Comparison of ENCODE assay signal across 1 cellular context in the genomic region with DNA sequence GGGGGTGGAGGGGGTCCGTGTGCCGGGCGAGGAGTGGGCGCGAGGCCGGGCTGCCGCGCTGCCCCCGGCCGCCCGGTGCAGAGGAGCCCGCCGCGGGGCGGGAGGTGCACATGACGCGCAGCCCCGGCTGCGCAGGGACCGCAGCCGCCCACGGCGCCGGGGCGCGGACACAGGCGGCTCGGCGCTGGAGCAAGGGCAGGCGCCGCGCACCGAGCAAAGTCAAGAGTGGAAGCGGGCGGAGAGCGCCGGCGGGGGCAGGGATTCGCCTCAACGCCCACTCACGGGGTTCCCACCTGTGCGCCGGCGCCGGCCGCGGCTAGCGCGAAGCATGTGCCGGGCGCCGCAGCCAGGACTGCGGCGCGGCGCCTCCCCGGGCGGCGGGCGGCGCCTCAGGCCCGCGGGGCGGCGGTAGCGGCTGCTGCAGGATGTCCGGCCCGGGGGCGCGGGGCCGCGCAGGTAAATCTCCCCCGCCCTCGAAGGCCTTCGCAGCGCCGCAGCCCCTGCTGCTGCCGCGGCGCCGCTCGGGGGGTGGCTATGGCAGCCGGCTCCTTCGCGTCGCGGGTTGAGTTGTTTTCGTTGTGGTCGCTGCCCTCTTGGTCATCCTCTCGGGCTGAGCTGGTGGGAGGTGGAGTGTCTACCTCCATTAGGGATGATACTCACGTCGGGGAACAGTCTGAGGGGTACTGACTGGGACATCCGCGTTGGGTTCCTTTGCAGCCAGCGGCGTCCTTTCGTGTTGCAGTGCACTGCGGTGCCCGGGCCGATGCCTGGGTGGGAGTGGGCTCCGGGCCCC.
A peak's percentile ranks its signal among the peaks of the same experiment; 100 is the strongest.
TF ChIP-seq lines count a peak whose summit lies in the region.

No MANE protein-coding gene starts in this region.

TF ChIP-seq in HEK293, 187 proteins besides CTCF, POLR2A, EP300 and RAD21 (continued from another document):
- TF ChIP-seq ZNF76 (tag by site-specific recombination; IDR thresholded peaks at IDR 0.05; ENCODE audit: borderline replicate concordance, low read depth) (no peak), ZNF830 (tag by site-specific recombination; IDR thresholded peaks at IDR 0.05; ENCODE audit: low read depth) (no peak), TRIM28 (IDR thresholded peaks at IDR 0.05; ENCODE audit: borderline replicate concordance, low read length) (no peak), GLIS2 (tag by site-specific recombination; IDR thresholded peaks at IDR 0.05) (peak; percentile 56; the same call in 1 of the 2 replicates), ZBTB8A (tag by site-specific recombination; IDR thresholded peaks at IDR 0.05) (0 out of 2 replicates have a peak, but pooled peaks have one; percentile 12), ZNF433 (tag by site-specific recombination; IDR thresholded peaks at IDR 0.05; ENCODE audit: low read depth) (no peak), ZNF792 (tag by site-specific recombination; IDR thresholded peaks at IDR 0.05) (no peak), ZNF335 (tag by site-specific recombination; conservative IDR thresholded peaks at IDR 0.05) (peak; percentile 71), GLIS1 (tag by site-specific recombination; IDR thresholded peaks at IDR 0.05) (peak; percentile 34), ZFHX2 (tag by site-specific recombination; conservative IDR thresholded peaks at IDR 0.05) (peak; percentile 40; the same call in 1 of the 2 replicates), ZNF473 (tag by site-specific recombination; IDR thresholded peaks at IDR 0.05) (no peak)
- TF ChIP-seq, protein P1, sequence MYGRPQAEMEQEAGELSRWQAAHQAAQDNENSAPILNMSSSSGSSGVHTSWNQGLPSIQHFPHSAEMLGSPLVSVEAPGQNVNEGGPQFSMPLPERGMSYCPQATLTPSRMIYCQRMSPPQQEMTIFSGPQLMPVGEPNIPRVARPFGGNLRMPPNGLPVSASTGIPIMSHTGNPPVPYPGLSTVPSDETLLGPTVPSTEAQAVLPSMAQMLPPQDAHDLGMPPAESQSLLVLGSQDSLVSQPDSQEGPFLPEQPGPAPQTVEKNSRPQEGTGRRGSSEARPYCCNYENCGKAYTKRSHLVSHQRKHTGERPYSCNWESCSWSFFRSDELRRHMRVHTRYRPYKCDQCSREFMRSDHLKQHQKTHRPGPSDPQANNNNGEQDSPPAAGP (tag by site-specific recombination; IDR thresholded peaks at IDR 0.05): no peak
- TF ChIP-seq, protein P2, sequence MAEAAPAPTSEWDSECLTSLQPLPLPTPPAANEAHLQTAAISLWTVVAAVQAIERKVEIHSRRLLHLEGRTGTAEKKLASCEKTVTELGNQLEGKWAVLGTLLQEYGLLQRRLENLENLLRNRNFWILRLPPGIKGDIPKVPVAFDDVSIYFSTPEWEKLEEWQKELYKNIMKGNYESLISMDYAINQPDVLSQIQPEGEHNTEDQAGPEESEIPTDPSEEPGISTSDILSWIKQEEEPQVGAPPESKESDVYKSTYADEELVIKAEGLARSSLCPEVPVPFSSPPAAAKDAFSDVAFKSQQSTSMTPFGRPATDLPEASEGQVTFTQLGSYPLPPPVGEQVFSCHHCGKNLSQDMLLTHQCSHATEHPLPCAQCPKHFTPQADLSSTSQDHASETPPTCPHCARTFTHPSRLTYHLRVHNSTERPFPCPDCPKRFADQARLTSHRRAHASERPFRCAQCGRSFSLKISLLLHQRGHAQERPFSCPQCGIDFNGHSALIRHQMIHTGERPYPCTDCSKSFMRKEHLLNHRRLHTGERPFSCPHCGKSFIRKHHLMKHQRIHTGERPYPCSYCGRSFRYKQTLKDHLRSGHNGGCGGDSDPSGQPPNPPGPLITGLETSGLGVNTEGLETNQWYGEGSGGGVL (tag by site-specific recombination; IDR thresholded peaks at IDR 0.05): peak; percentile 66
- TF ChIP-seq, protein P3, sequence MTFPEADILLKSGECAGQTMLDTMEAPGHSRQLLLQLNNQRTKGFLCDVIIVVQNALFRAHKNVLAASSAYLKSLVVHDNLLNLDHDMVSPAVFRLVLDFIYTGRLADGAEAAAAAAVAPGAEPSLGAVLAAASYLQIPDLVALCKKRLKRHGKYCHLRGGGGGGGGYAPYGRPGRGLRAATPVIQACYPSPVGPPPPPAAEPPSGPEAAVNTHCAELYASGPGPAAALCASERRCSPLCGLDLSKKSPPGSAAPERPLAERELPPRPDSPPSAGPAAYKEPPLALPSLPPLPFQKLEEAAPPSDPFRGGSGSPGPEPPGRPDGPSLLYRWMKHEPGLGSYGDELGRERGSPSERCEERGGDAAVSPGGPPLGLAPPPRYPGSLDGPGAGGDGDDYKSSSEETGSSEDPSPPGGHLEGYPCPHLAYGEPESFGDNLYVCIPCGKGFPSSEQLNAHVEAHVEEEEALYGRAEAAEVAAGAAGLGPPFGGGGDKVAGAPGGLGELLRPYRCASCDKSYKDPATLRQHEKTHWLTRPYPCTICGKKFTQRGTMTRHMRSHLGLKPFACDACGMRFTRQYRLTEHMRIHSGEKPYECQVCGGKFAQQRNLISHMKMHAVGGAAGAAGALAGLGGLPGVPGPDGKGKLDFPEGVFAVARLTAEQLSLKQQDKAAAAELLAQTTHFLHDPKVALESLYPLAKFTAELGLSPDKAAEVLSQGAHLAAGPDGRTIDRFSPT (tag by site-specific recombination; IDR thresholded peaks at IDR 0.05): no peak
TF ChIP-seq in HEK293: peak in this region for 10.
